9 cellular contexts compared by ENCODE assay signal in genomic region chr20:49699200-49699992, GRCh38. TPM values are rescaled to one million over a fixed set of nuclear protein-coding genes. Genes with fewer than 3 reads are reported as not detected.
DNase-seq lines count a peak whose midpoint lies in the region; ATAC-seq and TF ChIP-seq lines count a peak whose summit lies in the region.
"Had no signal": no experiment of that assay in that cellular context is flagged by ENCODE, and none has a peak within 500 bp of the region (broad histone marks: within the 10 kb centered on the region; RNA-seq: fewer than 3 reads in every experiment).

No MANE protein-coding gene starts in this region.

- H3K36me3 Mint-ChIP-seq in activated CD4-positive, alpha-beta T cell treated with anti-CD3 and anti-CD28 coated beads for 36 hours (ENCODE audit: low read depth): peaks cover 9% of the 10 kb centered on the region

- H3K36me3 ChIP-seq in hepatocyte (replicated peaks; ENCODE audit: insufficient read depth, low read depth) (no peaks in the 10 kb centered on the region), stomach (no peaks in the 10 kb centered on the region)

- H3K27me3 ChIP-seq in hepatocyte (no peaks in the 10 kb centered on the region), stomach (no peaks in the 10 kb centered on the region)

- no peaks in the 10 kb centered on the region for H3K27me3 Mint-ChIP-seq in activated CD4-positive, alpha-beta T cell treated with anti-CD3 and anti-CD28 coated beads for 36 hours

- peak; percentile 47 for DNase-seq in activated CD4-positive, alpha-beta T cell treated with anti-CD3 and anti-CD28 coated beads for 36 hours
- DNase-seq in activated CD4-positive, alpha-beta T cell treated with anti-CD3 and anti-CD28 coated beads, Interleukin-2, amount 50 U/mL, for 4 hours: no peak
- DNase-seq in hepatocyte (ENCODE audit: low spot score) (peak; percentile 31), NCI-H1105 (lab: John Stamatoyannopoulos, UW) (no peak), stomach (no peak), SKM-1 (lab: John Stamatoyannopoulos, UW; ENCODE audit: unreplicated experiment) (no peak)

- no peaks in the 10 kb centered on the region for H3K9me2 ChIP-seq in hepatocyte (replicated peaks; ENCODE audit: insufficient read depth)

- TF ChIP-seq CTCF in hepatocyte (IDR thresholded peaks at IDR 0.05; ENCODE audit: poor library complexity) (no peak), stomach (IDR thresholded peaks at IDR 0.05) (no peak)

- H3K27ac ChIP-seq in hepatocyte: peak overlapping the region; percentile 63
- H3K27ac ChIP-seq in stomach: peak overlapping the region in 1 of 5 donors; percentile 10
- H3K27ac ChIP-seq: VCaP had no signal

- H3K4me3 ChIP-seq in hepatocyte (no peak overlapping the region), stomach (no peak overlapping the region)

- intact Hi-C loops in activated CD4-positive, alpha-beta T cell treated with anti-CD3 and anti-CD28 coated beads for 36 hours (cut with DNase I, micrococcal nuclease): loop anchor here (1.0 to 2.0 kb wide), 5 partner anchors 14 to 114 kb away; partner anchors contain the start of gene B4GALT5 (in 1 of the 2)
- intact Hi-C loops in stomach (cut with DNase I; ENCODE audit: low total_unique reads): loop anchor here (10.0 kb wide), 1 partner anchor 75 kb away; no protein-coding TSS in a partner anchor

- peaks cover 51% of the 10 kb centered on the region for H4K20me1 ChIP-seq in hepatocyte (ENCODE audit: insufficient read depth, poor library complexity, severe bottlenecking)

- TF ChIP-seq EP300 in stomach (IDR thresholded peaks at IDR 0.05): no peak

- peak; percentile 87 for ATAC-seq in activated CD4-positive, alpha-beta T cell treated with anti-CD3 and anti-CD28 coated beads for 36 hours
- ATAC-seq in HG02852 (IDR thresholded peaks at IDR 0.05; ENCODE audit: unreplicated experiment) (peak; percentile 78), SK-N-SH treated with all-trans-retinoic acid at 6 μM for 48 hours (peak; percentile 82)

- POLR2A ChIA-PET in activated CD4-positive, alpha-beta T cell treated with anti-CD3 and anti-CD28 coated beads for 36 hours (lab: Charles Lee): no interaction called here

- peaks cover 66% of the 10 kb centered on the region for H3K4me1 Mint-ChIP-seq in activated CD4-positive, alpha-beta T cell treated with anti-CD3 and anti-CD28 coated beads for 36 hours

- no peak overlapping the region for H2AFZ ChIP-seq in hepatocyte

- H3K27ac Mint-ChIP-seq in activated CD4-positive, alpha-beta T cell treated with anti-CD3 and anti-CD28 coated beads for 36 hours: peak overlapping the region; percentile 73

- H3K79me2 ChIP-seq in hepatocyte: peaks cover 99% of the 10 kb centered on the region

- TF ChIP-seq POLR2A in stomach (IDR thresholded peaks at IDR 0.05): no peak

- H3K4me3 Mint-ChIP-seq in activated CD4-positive, alpha-beta T cell treated with anti-CD3 and anti-CD28 coated beads for 36 hours: peak overlapping the region; percentile 34

- H3K4me2 ChIP-seq in hepatocyte: peak overlapping the region; percentile 43

- CTCF ChIA-PET in activated CD4-positive, alpha-beta T cell treated with anti-CD3 and anti-CD28 coated beads for 36 hours (lab: Charles Lee): interaction anchor here (1.1 kb wide), 1 partner anchor 146 kb away, joined by 3 read pairs; no protein-coding TSS in a partner anchor

- WGBS in hepatocyte (ENCODE audit: low lambda C conversion rate, missing lambda C conversion rate): 54% methylated on average over 6 of the region's 6 CpGs
- 45 to 64% (median 61%) methylated on average over 6 of the region's 6 CpGs for WGBS in stomach, 5 donors

- H3K9me3 Mint-ChIP-seq in activated CD4-positive, alpha-beta T cell treated with anti-CD3 and anti-CD28 coated beads for 36 hours (ENCODE audit: low read depth): no peaks in the 10 kb centered on the region

- H3K4me1 ChIP-seq in hepatocyte (ENCODE audit: insufficient read depth) (peaks cover 24% of the 10 kb centered on the region), stomach (peaks cover 25 to 97% (median 72%) of the 10 kb centered on the region in 4 donors)

- H3K9me3 ChIP-seq in hepatocyte (ENCODE audit: low read depth) (no peaks in the 10 kb centered on the region), stomach (no peaks in the 10 kb centered on the region)

TF ChIP-seq in SK-N-SH treated with all-trans-retinoic acid at 6 μM for 48 hours, 23 proteins besides CTCF, POLR2A, EP300 and RAD21:
- TF ChIP-seq SNAI2 (CRISPR knock-in tag; IDR thresholded peaks at IDR 0.05) (no peak), ISL1 (CRISPR knock-in tag; IDR thresholded peaks at IDR 0.05) (0 out of 2 replicates have a peak, but pooled peaks have one; percentile 15)
TF ChIP-seq in SK-N-SH treated with all-trans-retinoic acid at 6 μM for 48 hours: peak in this region for 1.

RNA-seq across cellular contexts. Expression of gene B4GALT5, which starts 14.3 kb away (rescaled TPM):
- 10 to 100 TPM; 18.6 to 19.6 TPM for total RNA-seq in activated CD4-positive, alpha-beta T cell treated with anti-CD3 and anti-CD28 coated beads for 36 hours
- total RNA-seq in hepatocyte (41.8 and 42.5 TPM in 2 replicates), stomach (10 to 100 TPM; 17.5 to 40.0 (median 25.8) TPM)
- polyA plus RNA-seq in hepatocyte (12.0 and 12.9 TPM in 2 replicates), stomach (10 to 100 TPM in 2 of 3 donors, 1 to 10 TPM in 1; 7.5 to 10.8 (median 10.2) TPM)

Comparison
In these comparisons a context has a peak if more than half of its experiments do, and no peak if none do; other contexts are left out.
1. DNase-seq: peak in activated CD4-positive, alpha-beta T cell treated with anti-CD3 and anti-CD28 coated beads for 36 hours (single experiment) and hepatocyte (single experiment); none in activated CD4-positive, alpha-beta T cell treated with anti-CD3 and anti-CD28 coated beads, Interleukin-2, amount 50 U/mL, for 4 hours (0 of 2), NCI-H1105 (single experiment), stomach (single experiment) and SKM-1 (single experiment).
2. Peak in every context shown above with its lines, with median percentiles within 50 percentile points of each other: ATAC-seq.